In genomic region chr7:31202801-31203200, GRCh38 we compare ENCODE assay signal across 20 cellular contexts.
"Had no signal": no experiment of that assay in that cellular context is flagged by ENCODE, and none has a peak within 500 bp of the region (broad histone marks: within the 10 kb centered on the region; RNA-seq: fewer than 3 reads in every experiment).

No MANE protein-coding gene starts in this region.

- DNase-seq: activated B cell treated with CpG ODN at 0.5 μM for 24 hours; activated CD4-positive, alpha-beta T cell treated with anti-CD3 and anti-CD28 coated beads for 1 hour; activated CD4-positive, alpha-beta T cell treated with anti-CD3 and anti-CD28 coated beads, Interleukin-2, amount 10 ng/mL, durations not matched to agents 24 days and 14 days; activated CD4-positive, alpha-beta T cell treated with anti-CD3 and anti-CD28 coated beads, Interleukin-2, amount 50 U/mL, for 48 hours; activated effector memory CD4-positive, alpha-beta T cell treated with anti-CD3 and anti-CD28 coated beads, Interleukin-2, amount 50 U/mL, for 16 hours; activated naive CD4-positive, alpha-beta T cell treated with Interleukin-2 at 50 U/mL for 16 hours; activated naive CD8-positive, alpha-beta T cell treated with anti-CD3 and anti-CD28 coated beads, Interleukin-2, amount 50 U/mL, for 24 hours; activated T-cell treated with anti-CD3 and anti-CD28 coated beads, Interleukin-2, amount 50 U/mL, for 4 hours; amniotic stem cell; cerebellar nuclear complex; KG1; NCI-H1092; NCI-H1417; NCI-H1930; NCI-H2107; OCI-M1; SHP77; T-cell; T-helper 2 cell; T1000 had no signal
